ENCODE assay signal across 14 cellular contexts in genomic region chr4:25978327-25978726, GRCh38.
"Had no signal": no experiment of that assay in that cellular context is flagged by ENCODE, and none has a peak within 500 bp of the region (broad histone marks: within the 10 kb centered on the region; RNA-seq: fewer than 3 reads in every experiment).

No MANE protein-coding gene starts in this region.

- H3K36me3 Mint-ChIP-seq: T-cell had no signal

- H3K4me3 Mint-ChIP-seq: activated naive CD8-positive, alpha-beta T cell treated with anti-CD3 and anti-CD28 coated beads, Interleukin-2, amount 50 U/mL, for 24 hours; T-cell had no signal

- H3K27me3 Mint-ChIP-seq: activated naive CD8-positive, alpha-beta T cell treated with anti-CD3 and anti-CD28 coated beads, Interleukin-2, amount 50 U/mL, for 24 hours had no signal

- DNase-seq: activated CD4-positive, CD25-positive, alpha-beta regulatory T cell treated with anti-CD3 and anti-CD28 coated beads, Interleukin-2, amount 50 U/mL, for 72 hours; activated naive CD4-positive, alpha-beta T cell treated with Interleukin-2 at 50 U/mL for 16 hours; activated naive CD8-positive, alpha-beta T cell treated with anti-CD3 and anti-CD28 coated beads, Interleukin-2, amount 50 U/mL, for 24 hours; activated T-cell treated with anti-CD3 and anti-CD28 coated beads for 4 hours; aorta; dorsolateral prefrontal cortex; foreskin fibroblast; stimulated activated CD4-positive, alpha-beta T cell treated with anti-CD3 and anti-CD28 coated beads, Interleukin-4, amount 100 ng/mL, for 4 hours; stimulated activated CD8-positive, alpha-beta memory T cell treated with anti-CD3 and anti-CD28 coated beads, Interleukin-4, amount 100 ng/mL, for 48 hours; stimulated activated naive CD4-positive, alpha-beta T cell treated with Interleukin-2 at 50 U/mL for 16 hours; substantia nigra; T-cell; T-helper 9 cell had no signal

- H3K9me3 Mint-ChIP-seq: activated naive CD8-positive, alpha-beta T cell treated with anti-CD3 and anti-CD28 coated beads, Interleukin-2, amount 50 U/mL, for 24 hours; T-cell had no signal

- H3K27ac Mint-ChIP-seq: activated naive CD8-positive, alpha-beta T cell treated with anti-CD3 and anti-CD28 coated beads, Interleukin-2, amount 50 U/mL, for 24 hours; T-cell had no signal

- ATAC-seq: activated naive CD8-positive, alpha-beta T cell treated with anti-CD3 and anti-CD28 coated beads, Interleukin-2, amount 50 U/mL, for 24 hours; T-cell had no signal

- FAIRE-seq: bronchial epithelial cell had no signal

- H3K4me1 Mint-ChIP-seq: T-cell had no signal
